Comparison of ENCODE assay signal across 9 cellular contexts in the genomic region with DNA sequence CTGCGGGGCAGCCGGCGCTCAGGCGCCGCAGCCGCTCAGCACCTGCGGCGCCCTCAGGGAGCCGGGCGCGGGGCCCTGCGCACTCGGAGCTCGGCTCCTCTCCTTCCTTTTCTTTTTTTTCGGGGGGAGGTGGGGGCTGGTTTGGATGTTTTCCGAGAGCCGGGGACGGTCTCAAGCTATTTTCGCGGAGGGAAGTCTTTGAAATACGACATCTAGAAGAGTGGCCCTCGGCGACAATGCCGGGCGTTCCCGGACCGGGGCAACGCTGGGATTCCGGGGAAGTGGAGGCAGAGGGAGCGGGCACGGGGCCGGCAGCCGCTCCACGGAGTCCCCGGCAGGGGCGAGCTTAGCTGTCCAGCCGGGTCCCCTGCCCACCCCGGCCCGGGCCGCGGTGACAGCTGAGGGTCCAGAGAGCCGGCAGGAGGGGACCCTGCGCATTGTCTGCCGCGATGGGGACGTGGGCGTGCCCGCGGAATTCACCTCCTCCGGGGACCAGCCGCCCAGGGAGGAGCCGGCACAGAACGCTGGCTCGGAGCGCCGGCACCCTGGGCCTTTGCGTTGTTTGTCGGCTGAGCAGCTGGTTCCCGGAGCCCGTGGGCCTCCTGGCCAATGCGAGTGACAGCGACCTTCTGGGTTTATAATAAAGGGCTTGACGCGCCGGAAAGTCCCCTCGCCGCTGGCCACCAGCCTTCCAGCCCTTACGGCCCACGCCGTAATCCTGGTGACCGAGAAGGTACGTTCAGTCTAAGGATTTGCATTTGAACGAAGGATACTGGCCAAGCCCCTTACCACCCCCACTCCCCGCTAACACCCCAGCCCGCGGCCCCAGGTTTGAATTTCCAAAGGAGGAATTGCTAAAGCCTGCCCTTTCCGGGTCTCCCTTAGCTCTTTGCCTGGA. TPM values are rescaled to one million over a fixed set of nuclear protein-coding genes. Genes with fewer than 3 reads are reported as not detected.
A peak's percentile ranks its signal among the peaks of the same experiment; 100 is the strongest.
DNase-seq lines count a peak whose midpoint lies in the region; ATAC-seq, FAIRE-seq and TF ChIP-seq lines count a peak whose summit lies in the region.
"Had no signal": no experiment of that assay in that cellular context is flagged by ENCODE, and none has a peak within 500 bp of the region (broad histone marks: within the 10 kb centered on the region; RNA-seq: fewer than 3 reads in every experiment).

No MANE protein-coding gene starts in this region.

- H3K27ac ChIP-seq in PC-3 (ENCODE audit: low read length): peak overlapping the region; percentile 92
- peak overlapping the region in 11 of 12 donors; percentile 50 to 85 (median 71) for H3K27ac ChIP-seq in heart left ventricle

- H3K4me3 ChIP-seq in PC-3 (ENCODE audit: low read length): peak overlapping the region; percentile 83
- peak overlapping the region; percentile 65 to 90 (median 81) for H3K4me3 ChIP-seq in heart left ventricle

- peak overlapping the region; percentile 86 for H2AFZ ChIP-seq in PC-3 (ENCODE audit: low read length)

- intact Hi-C loops in PC-3 (cut with micrococcal nuclease) (loop anchor here (2.0 kb wide), 1 partner anchor 17 kb away; a partner anchor contains a TSS), heart left ventricle (cut with DNase I) (no loop called here), sciatic nerve (cut with DNase I) (no loop called here)

- H3K79me2 ChIP-seq in PC-3 (ENCODE audit: low read length): peaks cover 49% of the 10 kb centered on the region

- no peaks in the 10 kb centered on the region for H3K9me3 ChIP-seq in PC-3 (ENCODE audit: low read length)
- H3K9me3 ChIP-seq in heart left ventricle: no peaks in the 10 kb centered on the region

- peak overlapping the region; percentile 86 for H3K9ac ChIP-seq in PC-3 (ENCODE audit: low read length)

- H3K4me2 ChIP-seq in PC-3 (ENCODE audit: low read length): peak overlapping the region; percentile 96

- DNase-seq in GM12892 (ENCODE audit: insufficient read length) (peak; percentile 70), PC-3 (peak; percentile 44), heart left ventricle (peak; percentile 48 to 82 (median 63)), sciatic nerve (ENCODE audit: low spot score) (peak; percentile 70), COR-L47 (lab: John Stamatoyannopoulos, UW) (no peak), NCI-H446 (lab: John Stamatoyannopoulos, UW) (no peak)
- peak in 3 of 4 experiments; percentile 31 to 61 (median 35) for DNase-seq in activated naive CD4-positive, alpha-beta T cell (lab: John Stamatoyannopoulos, UW)

- H3F3A ChIP-seq in PC-3 (ENCODE audit: low read length, unreplicated experiment): peaks cover 5% of the 10 kb centered on the region

- WGBS in heart left ventricle, 4 donors: 1 to 4% (median 1%) methylated on average over 6 to 77 of the region's 77 CpGs

- H4K20me1 ChIP-seq in PC-3 (ENCODE audit: low read length): no peaks in the 10 kb centered on the region

- no peaks in the 10 kb centered on the region for H3K9me2 ChIP-seq in PC-3 (replicated peaks; ENCODE audit: low read length)

- CTCF ChIA-PET in PC-3 (lab: Charles Lee): interaction anchor here (1.9 kb wide), 1 partner anchor 47 kb away, joined by 7 read pairs; no protein-coding TSS in a partner anchor

- POLR2A ChIA-PET in PC-3 (lab: Charles Lee; ENCODE audit: unreplicated experiment): interaction anchor here (0.6 to 0.9 kb wide), 3 partner anchors 9 to 605 kb away, joined by 3 to 5 read pairs (median 3); no protein-coding TSS in a partner anchor

- no peak for TF ChIP-seq CTCF in PC-3 (conservative IDR thresholded peaks at IDR 0.05; ENCODE audit: low read depth, low read length)
- no peak for TF ChIP-seq CTCF in heart left ventricle (IDR thresholded peaks at IDR 0.05)

- peak; percentile 87 for FAIRE-seq in GM12892 (lab: Jason Lieb, UNC)
- FAIRE-seq: endometrium had no signal

- H3K4me1 ChIP-seq in PC-3 (ENCODE audit: insufficient read depth, low read length) (peaks cover 44% of the 10 kb centered on the region), heart left ventricle (peaks cover 0 to 23% (median 13%) of the 10 kb centered on the region in 12 donors)

- peak; percentile 57; the same call in 1 of the 2 replicates for TF ChIP-seq POLR2A in GM12892 (IDR thresholded peaks at IDR 0.05; ENCODE audit: low read depth, low read length)
- no peak for TF ChIP-seq POLR2A in heart left ventricle (IDR thresholded peaks at IDR 0.05)

- peak; percentile 51 for ATAC-seq in HG02852 (IDR thresholded peaks at IDR 0.05; ENCODE audit: unreplicated experiment)
- ATAC-seq in PC-3: peak; percentile 37
- ATAC-seq in heart left ventricle: peak in 3 of 4 donors; percentile 75 to 83 (median 80)
- ATAC-seq in sciatic nerve: peak; percentile 69

- H3K36me3 ChIP-seq in PC-3 (ENCODE audit: low read depth, low read length): peaks cover 8% of the 10 kb centered on the region
- peaks cover 0 to 13% (median 11%) of the 10 kb centered on the region in 9 donors for H3K36me3 ChIP-seq in heart left ventricle

- H3K27me3 ChIP-seq in PC-3 (ENCODE audit: low read length): no peaks in the 10 kb centered on the region
- no peaks in the 10 kb centered on the region for H3K27me3 ChIP-seq in heart left ventricle

- BruUV-seq in PC-3 (replicated peaks; lab: Mats Ljungman, UMichigan): no TSS peak

RNA-seq across cellular contexts. Expression of a gene that starts 0.6 kb away (rescaled TPM):
- polyA plus RNA-seq in GM12892 (2012; ENCODE audit: missing spikeins): 15.2 TPM
- total RNA-seq in PC-3 (2014; rRNA removed): 34.2 and 38.3 TPM in 2 replicates
- 10 to 100 TPM in 1 of 9 donors, 1 to 10 TPM in 8; 3.1 to 13.0 (median 5.7) TPM for total RNA-seq in heart left ventricle
- 1 to 10 TPM; 2.2 TPM for polyA plus RNA-seq in heart left ventricle
- 7.4 TPM for total RNA-seq in sciatic nerve

RNA-seq across cellular contexts. Expression of a gene that starts 18.2 kb away (rescaled TPM):
- polyA plus RNA-seq in GM12892 (2012; ENCODE audit: missing spikeins): 1.9 TPM
- 0.51 and 0.98 TPM in 2 replicates for total RNA-seq in PC-3 (2014; rRNA removed)
- total RNA-seq in heart left ventricle: under 1 TPM in 1 of 9 donors, not detected in 8; 0.18 TPM
- under 1 TPM in 1 of 2 donors, not detected in 1; 0.11 TPM for polyA plus RNA-seq in heart left ventricle
- 0.58 TPM for total RNA-seq in sciatic nerve

Comparison
In these comparisons a context has a peak if more than half of its experiments do, and no peak if none do; other contexts are left out.
1. DNase-seq: peak in GM12892 (single experiment), PC-3 (single experiment), activated naive CD4-positive, alpha-beta T cell (3 of 4), heart left ventricle (5 of 5) and sciatic nerve (single experiment); none in COR-L47 (single experiment) and NCI-H446 (0 of 2).
2. Peak in every context shown above with its lines, with median percentiles within 50 percentile points of each other: ATAC-seq.